ENCODE assay signal across 8 cellular contexts in genomic region chr15:88454867-88455810, GRCh38. TPM values are rescaled to one million over a fixed set of nuclear protein-coding genes. Genes with fewer than 3 reads are reported as not detected.
DNase-seq lines count a peak whose midpoint lies in the region; ATAC-seq and TF ChIP-seq lines count a peak whose summit lies in the region.

No MANE protein-coding gene starts in this region.

- CTCF ChIA-PET in T-cell (lab: Charles Lee), result interaction anchor here in 1 of 2 donors (0.9 to 1.2 kb wide), 3 partner anchors 10 to 209 kb away, joined by 3 to 4 read pairs (median 3); no protein-coding TSS in a partner anchor

- peaks cover 15% of the 10 kb centered on the region for H3K36me3 Mint-ChIP-seq in T-cell
- peaks cover 21% of the 10 kb centered on the region for H3K36me3 Mint-ChIP-seq in central memory CD8-positive, alpha-beta T cell (ENCODE audit: insufficient read depth)

- peak overlapping the region in 1 of 2 donors; percentile 73 for H3K27ac Mint-ChIP-seq in T-cell
- peak overlapping the region; percentile 30 for H3K27ac Mint-ChIP-seq in central memory CD8-positive, alpha-beta T cell (ENCODE audit: low read depth)

- ATAC-seq in GM18508 (IDR thresholded peaks at IDR 0.05; ENCODE audit: insufficient read depth, unreplicated experiment) (peak; percentile 52), HG02870 (IDR thresholded peaks at IDR 0.05; ENCODE audit: unreplicated experiment) (peak; percentile 80), T-cell (replicated peaks in 1 of 4) (peak; percentile 78 to 88 (median 80))
- ATAC-seq in central memory CD8-positive, alpha-beta T cell (replicated peaks; ENCODE audit: extremely low read depth, poor library complexity, severe bottlenecking), result peak; percentile 54

- POLR2A ChIA-PET in T-cell (lab: Charles Lee), result no interaction called here

- H3K9me3 Mint-ChIP-seq in T-cell, result no peaks in the 10 kb centered on the region
- no peaks in the 10 kb centered on the region for H3K9me3 Mint-ChIP-seq in central memory CD8-positive, alpha-beta T cell

- peaks cover 0 to 1% of the 10 kb centered on the region in 2 donors for H3K27me3 Mint-ChIP-seq in T-cell
- peaks cover 3% of the 10 kb centered on the region for H3K27me3 Mint-ChIP-seq in central memory CD8-positive, alpha-beta T cell

- H3K4me3 ChIP-seq in AG09309 (ENCODE audit: control insufficient read depth, low read depth, low read length), result no peak overlapping the region

- H3K4me3 Mint-ChIP-seq in T-cell, result no peak overlapping the region
- H3K4me3 Mint-ChIP-seq in central memory CD8-positive, alpha-beta T cell, result no peak overlapping the region

- peaks cover 2 to 3% (median 3%) of the 10 kb centered on the region in 3 donors for H3K4me1 Mint-ChIP-seq in T-cell
- H3K4me1 Mint-ChIP-seq in central memory CD8-positive, alpha-beta T cell, result peaks cover under 1% of the 10 kb centered on the region

- TF ChIP-seq CTCF in AG09309 (IDR thresholded peaks at IDR 0.05; ENCODE audit: control insufficient read depth, insufficient read depth, low read depth, low read length, missing control alignments), result peak; percentile 91

- DNase-seq in AG09309 (ENCODE audit: low read depth) (peak; percentile 25), NCI-H1105 treated with DMSO at 0.1 percent for 48 hours (lab: John Stamatoyannopoulos, UW) (peak; percentile 47), T-cell (peak in 25 of 34 experiments; percentile 3 to 49 (median 24)), left kidney (ENCODE audit: low read depth, low spot score) (peak; percentile 92)
- DNase-seq in central memory CD8-positive, alpha-beta T cell (ENCODE audit: low spot score in 2 of 2), result peak in 1 of 2 donors; percentile 16
- peak; percentile 13 to 20 for DNase-seq in stimulated activated CD8-positive, alpha-beta memory T cell treated with anti-CD3 and anti-CD28 coated beads, Interleukin-2, amount 100 ng/mL, for 48 hours (ENCODE audit: low read depth in 2 of 2)

RNA-seq across cellular contexts. Expression of gene MRPL46, which starts 12.0 kb away (rescaled TPM):
- total RNA-seq in T-cell, result 10 to 100 TPM; 12.0 to 26.4 (median 21.0) TPM

RNA-seq across cellular contexts. Expression of gene MRPS11, which starts 12.4 kb away (rescaled TPM):
- 10 to 100 TPM; 16.7 to 33.0 (median 27.4) TPM for total RNA-seq in T-cell
